In the genomic region with DNA sequence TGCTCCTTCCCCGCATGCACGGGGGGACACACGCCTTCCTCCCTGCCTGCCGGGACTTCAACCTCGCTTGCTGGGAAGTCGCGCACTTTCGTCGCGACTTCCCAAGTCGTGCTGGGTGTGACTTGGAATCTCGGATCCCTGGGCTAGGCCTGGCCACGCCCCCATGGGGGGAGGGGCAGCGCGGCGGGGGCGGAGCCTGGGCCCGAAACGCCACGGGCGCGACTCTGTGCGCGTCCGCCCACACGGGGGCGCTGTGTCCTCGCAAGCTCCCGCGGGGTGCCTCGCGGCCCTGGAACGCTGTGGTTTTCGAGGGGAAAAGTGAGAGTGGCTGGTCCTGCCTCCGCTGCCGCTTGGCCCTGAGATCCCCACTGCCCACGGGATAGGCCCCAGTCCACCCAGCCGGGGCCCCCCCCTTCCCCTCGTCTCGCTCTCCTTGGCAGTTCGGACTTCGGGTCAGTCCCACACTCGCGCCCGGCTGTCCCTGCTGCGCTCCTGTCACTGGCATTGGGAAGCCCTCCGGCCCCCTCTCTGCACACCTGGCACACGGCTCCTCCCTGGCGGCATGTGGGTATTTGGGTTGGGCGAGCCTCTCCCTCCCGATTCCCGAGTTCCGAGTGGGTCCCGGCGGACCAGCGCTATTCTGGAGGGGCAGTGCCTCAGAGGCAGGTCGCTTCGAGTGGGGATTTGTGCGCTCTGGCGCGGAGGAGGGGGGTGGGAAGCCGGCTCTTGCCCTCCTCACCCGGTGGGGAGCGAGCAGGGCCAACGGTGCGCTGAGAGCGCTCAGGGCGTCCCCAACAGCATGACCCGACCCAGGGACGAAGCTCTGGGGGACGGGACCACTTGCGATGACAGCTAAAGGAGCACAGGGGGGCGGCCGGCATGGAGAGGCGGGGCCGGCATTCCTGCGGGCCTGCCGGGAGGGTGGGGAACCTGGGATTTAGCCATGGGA, we compare ENCODE assay signal across 8 cellular contexts. TPM values are rescaled to one million over a fixed set of nuclear protein-coding genes. Genes with fewer than 3 reads are reported as not detected.
DNase-seq lines count a peak whose midpoint lies in the region; ATAC-seq and TF ChIP-seq lines count a peak whose summit lies in the region.

No MANE protein-coding gene starts in this region.

- H3K27me3 Mint-ChIP-seq in neural progenitor cell (ENCODE audit: insufficient read depth, low read depth), result peaks cover 8% of the 10 kb centered on the region
- no peaks in the 10 kb centered on the region for H3K27me3 Mint-ChIP-seq in stimulated activated naive CD8-positive, alpha-beta T cell treated with anti-CD3 and anti-CD28 coated beads, Interleukin-15, amount 100 ng/mL, for 72 hours

- TF ChIP-seq CTCF in GM13976 (IDR thresholded peaks at IDR 0.05; ENCODE audit: borderline replicate concordance, control extremely low read depth, extremely low read depth, insufficient read depth, missing control alignments) (peak; percentile 97), foreskin keratinocyte (conservative IDR thresholded peaks at IDR 0.05) (peak; percentile 99), neural progenitor cell (IDR thresholded peaks at IDR 0.05) (peak; percentile 96)

- in situ Hi-C loops in GM13976 (cut with MboI; ENCODE audit: low sequenced_read_pairs, unreplicated experiment), result no loop called here

- H3K36me3 ChIP-seq in neural progenitor cell, result no peaks in the 10 kb centered on the region

- H3K27ac Mint-ChIP-seq in neural progenitor cell, result no peak overlapping the region
- peak overlapping the region; percentile 12 to 74 for H3K27ac Mint-ChIP-seq in stimulated activated naive CD8-positive, alpha-beta T cell treated with anti-CD3 and anti-CD28 coated beads, Interleukin-15, amount 100 ng/mL, for 72 hours

- H3K27me3 ChIP-seq in foreskin keratinocyte, result no peaks in the 10 kb centered on the region
- H3K27me3 ChIP-seq in neural progenitor cell, result peaks cover 25% of the 10 kb centered on the region

- H3F3A ChIP-seq in neural progenitor cell (ENCODE audit: low read depth), result peaks cover 11% of the 10 kb centered on the region

- no peaks in the 10 kb centered on the region for H3K9me3 Mint-ChIP-seq in neural progenitor cell
- no peaks in the 10 kb centered on the region for H3K9me3 Mint-ChIP-seq in stimulated activated naive CD8-positive, alpha-beta T cell treated with anti-CD3 and anti-CD28 coated beads, Interleukin-15, amount 100 ng/mL, for 72 hours

- H3K4me3 Mint-ChIP-seq in neural progenitor cell, result peak overlapping the region; percentile 80
- peak overlapping the region; percentile 58 to 78 for H3K4me3 Mint-ChIP-seq in stimulated activated naive CD8-positive, alpha-beta T cell treated with anti-CD3 and anti-CD28 coated beads, Interleukin-15, amount 100 ng/mL, for 72 hours

- peak overlapping the region; percentile 71 for H3K4me2 ChIP-seq in neural progenitor cell

- H3K9ac ChIP-seq in neural progenitor cell, result no peak overlapping the region

- H3K9me3 ChIP-seq in neural progenitor cell (ENCODE audit: low read depth), result no peaks in the 10 kb centered on the region

- peaks cover 45% of the 10 kb centered on the region for H4K20me1 ChIP-seq in neural progenitor cell (ENCODE audit: low read depth)

- H3K4me1 ChIP-seq in foreskin keratinocyte, result peaks cover 10% of the 10 kb centered on the region
- peaks cover 20% of the 10 kb centered on the region for H3K4me1 ChIP-seq in neural progenitor cell

- H3K4me1 Mint-ChIP-seq in neural progenitor cell, result peaks cover 6% of the 10 kb centered on the region
- peaks cover 21% of the 10 kb centered on the region for H3K4me1 Mint-ChIP-seq in stimulated activated naive CD8-positive, alpha-beta T cell treated with anti-CD3 and anti-CD28 coated beads, Interleukin-15, amount 100 ng/mL, for 72 hours

- no peaks in the 10 kb centered on the region for H3K79me2 ChIP-seq in neural progenitor cell (ENCODE audit: low read depth)

- H3K36me3 Mint-ChIP-seq in neural progenitor cell, result peaks cover 4% of the 10 kb centered on the region

- ATAC-seq in HG03103 (IDR thresholded peaks at IDR 0.05; ENCODE audit: low read depth, unreplicated experiment) (peak; percentile 50), foreskin keratinocyte (peak; percentile 71)
- ATAC-seq in stimulated activated naive CD8-positive, alpha-beta T cell treated with anti-CD3 and anti-CD28 coated beads, Interleukin-15, amount 100 ng/mL, for 72 hours, result peak; percentile 75

- DNase-seq in GM13976 (ENCODE audit: low spot score) (peak; percentile 90), foreskin keratinocyte (peak in 1 of 2 donors; percentile 67), neural progenitor cell (ENCODE audit: low spot score) (peak; percentile 95), SKM-1 treated with dmso at 0.1 percent for 144 hours (lab: John Stamatoyannopoulos, UW; ENCODE audit: unreplicated experiment) (no peak)
- DNase-seq in activated naive CD4-positive, alpha-beta T cell (lab: John Stamatoyannopoulos, UW), result peak; percentile 76 to 84 (median 79)
- DNase-seq in stimulated activated naive CD8-positive, alpha-beta T cell treated with anti-CD3 and anti-CD28 coated beads, Interleukin-15, amount 100 ng/mL, for 72 hours, result peak; percentile 79

- H3K27ac ChIP-seq in foreskin keratinocyte (no peak overlapping the region), neural progenitor cell (no peak overlapping the region)

- peak overlapping the region; percentile 36 for H3K4me3 ChIP-seq in neural progenitor cell

- peak overlapping the region; percentile 35 for H2AFZ ChIP-seq in neural progenitor cell (replicated peaks)

TF ChIP-seq in PFSK-1, 5 proteins besides CTCF, POLR2A, EP300 and RAD21:
- peak; percentile 52 for TF ChIP-seq FOXP2 (optimal IDR thresholded peaks at IDR 0.05; ENCODE audit: borderline replicate concordance, extremely low read depth, extremely low read length, insufficient read depth)
- TF ChIP-seq SIN3A (IDR thresholded peaks at IDR 0.05; ENCODE audit: borderline replicate concordance, insufficient read depth, low read length), result no peak

RNA-seq across cellular contexts. Expression of gene SEC61A1, which starts 23.6 kb away (rescaled TPM):
- 106 TPM for polyA plus RNA-seq in PFSK-1 (2012; ENCODE audit: insufficient read length, low read depth)
- total RNA-seq in foreskin keratinocyte, result 219 and 254 TPM in 2 replicates
- 185 and 203 TPM in 2 replicates for polyA plus RNA-seq in foreskin keratinocyte
- 79.1 and 92.6 TPM in 2 replicates for total RNA-seq in neural progenitor cell (ENCODE audit: low replicate concordance)

RNA-seq across cellular contexts. Expression of gene RUVBL1, which starts 47.8 kb away (rescaled TPM):
- polyA plus RNA-seq in PFSK-1 (2012; ENCODE audit: insufficient read length, low read depth), result 99.5 TPM
- total RNA-seq in foreskin keratinocyte (98.5 and 114 TPM in 2 replicates), neural progenitor cell (ENCODE audit: low replicate concordance) (91.4 and 110 TPM in 2 replicates)
- polyA plus RNA-seq in foreskin keratinocyte, result 99.4 and 119 TPM in 2 replicates
